Comparison of ENCODE assay signal across 12 cellular contexts in genomic region chr12:29639893-29640495, GRCh38.
A peak's percentile ranks its signal among the peaks of the same experiment; 100 is the strongest.
DNase-seq lines count a peak whose midpoint lies in the region; ATAC-seq and TF ChIP-seq lines count a peak whose summit lies in the region.
"Had no signal": no experiment of that assay in that cellular context is flagged by ENCODE, and none has a peak within 500 bp of the region (broad histone marks: within the 10 kb centered on the region; RNA-seq: fewer than 3 reads in every experiment).

No MANE protein-coding gene starts in this region.

- peak overlapping the region; percentile 80 for H3K27ac ChIP-seq in neural progenitor cell
- peak overlapping the region in 3 of 4 donors; percentile 29 to 74 (median 64) for H3K27ac ChIP-seq in tibial nerve
- H3K27ac ChIP-seq: C4-2B, prostate gland had no signal

- H2AFZ ChIP-seq in neural progenitor cell (replicated peaks), result no peak overlapping the region

- H3K27ac Mint-ChIP-seq in glutamatergic neuron (ENCODE audit: unreplicated experiment) (peak overlapping the region; percentile 53), neural progenitor cell (peak overlapping the region; percentile 88)
- H3K27ac Mint-ChIP-seq in activated CD8-positive, alpha-beta memory T cell treated with anti-CD3 and anti-CD28 coated beads, Interleukin-2, amount 10 ng/mL, durations not matched to agents 7 days and 5 days, result no peak overlapping the region
- H3K27ac Mint-ChIP-seq: activated naive CD8-positive, alpha-beta T cell had no signal

- H3F3A ChIP-seq in neural progenitor cell (ENCODE audit: low read depth), result peaks cover 6% of the 10 kb centered on the region

- H3K27me3 Mint-ChIP-seq in glutamatergic neuron (ENCODE audit: unreplicated experiment) (peaks cover 2% of the 10 kb centered on the region), neural progenitor cell (ENCODE audit: insufficient read depth, low read depth) (no peaks in the 10 kb centered on the region)
- H3K27me3 Mint-ChIP-seq in activated CD8-positive, alpha-beta memory T cell treated with anti-CD3 and anti-CD28 coated beads, Interleukin-2, amount 10 ng/mL, durations not matched to agents 7 days and 5 days, result no peaks in the 10 kb centered on the region

- CTCF ChIA-PET in activated CD8-positive, alpha-beta memory T cell treated with anti-CD3 and anti-CD28 coated beads, Interleukin-2, amount 10 ng/mL, durations not matched to agents 7 days and 5 days (lab: Charles Lee), result no interaction called here

- ATAC-seq in HG02678 (IDR thresholded peaks at IDR 0.05; ENCODE audit: unreplicated experiment) (no peak), HG03025 (IDR thresholded peaks at IDR 0.05; ENCODE audit: low FRiP score, unreplicated experiment) (no peak)
- no peak for ATAC-seq in activated CD8-positive, alpha-beta memory T cell treated with anti-CD3 and anti-CD28 coated beads, Interleukin-2, amount 10 ng/mL, durations not matched to agents 7 days and 5 days

- H3K4me1 Mint-ChIP-seq in glutamatergic neuron (ENCODE audit: low read depth, unreplicated experiment) (peaks cover 10% of the 10 kb centered on the region), neural progenitor cell (peaks cover 21% of the 10 kb centered on the region)
- no peaks in the 10 kb centered on the region for H3K4me1 Mint-ChIP-seq in activated CD8-positive, alpha-beta memory T cell treated with anti-CD3 and anti-CD28 coated beads, Interleukin-2, amount 10 ng/mL, durations not matched to agents 7 days and 5 days

- no peaks in the 10 kb centered on the region for H3K27me3 ChIP-seq in neural progenitor cell
- H3K27me3 ChIP-seq in tibial nerve, result no peaks in the 10 kb centered on the region

- TF ChIP-seq CTCF in glutamatergic neuron (IDR thresholded peaks at IDR 0.05; ENCODE audit: partially characterized antibody, unreplicated experiment) (no peak), neural progenitor cell (IDR thresholded peaks at IDR 0.05) (no peak), tibial nerve (IDR thresholded peaks at IDR 0.05) (no peak)

- no peak for TF ChIP-seq POLR2A in tibial nerve (IDR thresholded peaks at IDR 0.05)

- 46 to 56% methylated on average over 10 of the region's 10 CpGs for WGBS in tibial nerve, 2 donors

- no peaks in the 10 kb centered on the region for H4K20me1 ChIP-seq in neural progenitor cell (ENCODE audit: low read depth)

- TF ChIP-seq EP300 in tibial nerve (IDR thresholded peaks at IDR 0.05), result no peak

- no peak overlapping the region for H3K4me2 ChIP-seq in neural progenitor cell

- no peak overlapping the region for H3K9ac ChIP-seq in neural progenitor cell

- H3K4me3 ChIP-seq in neural progenitor cell, result no peak overlapping the region
- no peak overlapping the region for H3K4me3 ChIP-seq in tibial nerve
- H3K4me3 ChIP-seq: prostate gland had no signal

- H3K4me3 Mint-ChIP-seq in glutamatergic neuron (ENCODE audit: unreplicated experiment), result peak overlapping the region; percentile 54
- H3K4me3 Mint-ChIP-seq in neural progenitor cell, result no peak overlapping the region
- H3K4me3 Mint-ChIP-seq in activated CD8-positive, alpha-beta memory T cell treated with anti-CD3 and anti-CD28 coated beads, Interleukin-2, amount 10 ng/mL, durations not matched to agents 7 days and 5 days, result no peak overlapping the region
- H3K4me3 Mint-ChIP-seq: activated naive CD8-positive, alpha-beta T cell had no signal

- H3K36me3 ChIP-seq in neural progenitor cell (no peaks in the 10 kb centered on the region), tibial nerve (peaks cover 0 to 4% (median 0%) of the 10 kb centered on the region in 3 donors)
- H3K36me3 ChIP-seq: prostate gland had no signal

- peak; percentile 8 for DNase-seq in SW480 (ENCODE audit: low spot score)
- no peak for DNase-seq in glutamatergic neuron
- DNase-seq in neural progenitor cell (ENCODE audit: low spot score), result no peak
- DNase-seq in tibial nerve (ENCODE audit: low spot score in 2 of 2), result peak in 1 of 2 donors; percentile 17
- DNase-seq in activated CD8-positive, alpha-beta memory T cell treated with anti-CD3 and anti-CD28 coated beads, Interleukin-2, amount 10 ng/mL, durations not matched to agents 7 days and 5 days, result no peak
- DNase-seq: midbrain; stimulated activated CD4-positive, alpha-beta T cell treated with anti-CD3 and anti-CD28 coated beads, Interleukin-4, amount 100 ng/mL, for 1 hour had no signal

- H3K9me3 Mint-ChIP-seq in glutamatergic neuron (ENCODE audit: unreplicated experiment) (peaks cover 8% of the 10 kb centered on the region), neural progenitor cell (peaks cover 15% of the 10 kb centered on the region)
- no peaks in the 10 kb centered on the region for H3K9me3 Mint-ChIP-seq in activated CD8-positive, alpha-beta memory T cell treated with anti-CD3 and anti-CD28 coated beads, Interleukin-2, amount 10 ng/mL, durations not matched to agents 7 days and 5 days (ENCODE audit: low read depth)

- H3K9me3 ChIP-seq in neural progenitor cell (ENCODE audit: low read depth), result no peaks in the 10 kb centered on the region
- no peaks in the 10 kb centered on the region for H3K9me3 ChIP-seq in tibial nerve
- H3K9me3 ChIP-seq: prostate gland had no signal

- H3K79me2 ChIP-seq in neural progenitor cell (ENCODE audit: low read depth), result no peaks in the 10 kb centered on the region

- H3K4me1 ChIP-seq in neural progenitor cell, result peaks cover 1% of the 10 kb centered on the region
- H3K4me1 ChIP-seq in tibial nerve, result peaks cover 0 to 17% (median 0%) of the 10 kb centered on the region in 4 donors
- H3K4me1 ChIP-seq: prostate gland had no signal

- H3K36me3 Mint-ChIP-seq in glutamatergic neuron (ENCODE audit: unreplicated experiment) (peaks cover 16% of the 10 kb centered on the region), neural progenitor cell (peaks cover 21% of the 10 kb centered on the region)
- no peaks in the 10 kb centered on the region for H3K36me3 Mint-ChIP-seq in activated CD8-positive, alpha-beta memory T cell treated with anti-CD3 and anti-CD28 coated beads, Interleukin-2, amount 10 ng/mL, durations not matched to agents 7 days and 5 days
- H3K36me3 Mint-ChIP-seq: activated naive CD8-positive, alpha-beta T cell had no signal
